In the genomic region with DNA sequence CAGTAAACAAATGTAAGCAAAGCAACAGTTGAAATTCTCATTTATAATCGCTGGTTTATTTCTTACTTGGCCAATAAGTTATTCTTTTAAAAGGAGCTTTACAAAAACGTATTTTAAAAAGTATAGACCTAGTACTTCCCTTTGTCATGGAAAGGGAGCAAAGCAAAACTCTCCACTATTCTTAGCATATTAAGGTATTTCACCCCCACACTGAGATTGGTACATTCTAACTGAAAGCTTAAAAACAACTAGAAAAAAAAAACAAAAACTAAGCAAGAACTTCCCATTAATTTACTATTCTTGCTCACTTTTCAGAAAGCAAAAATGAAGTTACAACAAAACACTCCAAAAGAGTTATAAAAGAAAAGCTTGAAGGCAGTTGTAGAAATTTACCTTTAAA, we compare ENCODE assay signal across 8 cellular contexts. TPM values are rescaled to one million over a fixed set of nuclear protein-coding genes. Genes with fewer than 3 reads are reported as not detected.
A peak's percentile ranks its signal among the peaks of the same experiment; 100 is the strongest.
DNase-seq lines count a peak whose midpoint lies in the region; ATAC-seq and TF ChIP-seq lines count a peak whose summit lies in the region.

No MANE protein-coding gene starts in this region.

- H3K27me3 ChIP-seq in BJ (ENCODE audit: control insufficient read depth, insufficient read depth, low read length) (no peaks in the 10 kb centered on the region), Loucy (ENCODE audit: insufficient read depth, low read length, poor library complexity, severe bottlenecking) (no peaks in the 10 kb centered on the region)

- H3K4me3 Mint-ChIP-seq in dendritic cell treated with granulocyte-macrophage colony-stimulating factor and Interleukin-4, amounts not matched to agents 40 ng/mL and 50 ng/mL, for 4 days, result peak overlapping the region; percentile 89
- peak overlapping the region; percentile 95 for H3K4me3 Mint-ChIP-seq in natural killer cell

- H3K79me2 ChIP-seq in Loucy (ENCODE audit: insufficient read depth, low read length), result peaks cover 67% of the 10 kb centered on the region

- POLR2A ChIA-PET in BJ (lab: Charles Lee), result interaction anchor here (0.6 kb wide), 1 partner anchor 14 kb away, joined by 3 read pairs; no protein-coding TSS in a partner anchor

- no peaks in the 10 kb centered on the region for H3K27me3 Mint-ChIP-seq in dendritic cell treated with granulocyte-macrophage colony-stimulating factor and Interleukin-4, amounts not matched to agents 40 ng/mL and 50 ng/mL, for 4 days
- no peaks in the 10 kb centered on the region for H3K27me3 Mint-ChIP-seq in natural killer cell (ENCODE audit: low read depth in 2 of 2)

- no peaks in the 10 kb centered on the region for H3K9me3 Mint-ChIP-seq in dendritic cell treated with granulocyte-macrophage colony-stimulating factor and Interleukin-4, amounts not matched to agents 40 ng/mL and 50 ng/mL, for 4 days
- no peaks in the 10 kb centered on the region for H3K9me3 Mint-ChIP-seq in natural killer cell

- no peaks in the 10 kb centered on the region for H3F3A ChIP-seq in Loucy (ENCODE audit: low read depth)

- H3K4me1 ChIP-seq in Loucy (ENCODE audit: insufficient read depth, low read length, poor library complexity, severe bottlenecking), result peaks cover 45% of the 10 kb centered on the region

- no peak overlapping the region for H2AFZ ChIP-seq in Loucy (ENCODE audit: low read length)

- TF ChIP-seq CTCF in BJ (IDR thresholded peaks at IDR 0.05; ENCODE audit: insufficient read depth, low read depth, low read length) (no peak), Loucy (conservative IDR thresholded peaks at IDR 0.05; ENCODE audit: low read length) (no peak), natural killer cell (IDR thresholded peaks at IDR 0.05) (no peak)

- DNase-seq in BJ (ENCODE audit: low read depth) (no peak), natural killer cell (no peak), SK-N-DZ (ENCODE audit: low spot score) (no peak), HuH-7.5 (ENCODE audit: low spot score) (no peak), NCI-H526 treated with DMSO at 0.1 percent for 48 hours (lab: John Stamatoyannopoulos, UW) (no peak), NCI-H524 (lab: John Stamatoyannopoulos, UW) (no peak)

- H3K9me3 ChIP-seq in Loucy (ENCODE audit: insufficient read depth, low read depth, low read length), result no peaks in the 10 kb centered on the region

- H3K9me2 ChIP-seq in Loucy (replicated peaks; ENCODE audit: low read depth, low read length), result no peaks in the 10 kb centered on the region

- peaks cover 57% of the 10 kb centered on the region for H3K36me3 Mint-ChIP-seq in dendritic cell treated with granulocyte-macrophage colony-stimulating factor and Interleukin-4, amounts not matched to agents 40 ng/mL and 50 ng/mL, for 4 days (ENCODE audit: low read depth)
- H3K36me3 Mint-ChIP-seq in natural killer cell, result peaks cover 10% of the 10 kb centered on the region

- CTCF ChIA-PET in BJ (lab: Yijun Ruan, JAX), result interaction anchor here (0.6 kb wide), 2 partner anchors 701 to 1081 kb away, joined by 3 read pairs; no protein-coding TSS in a partner anchor

- intact Hi-C loops in dendritic cell treated with granulocyte-macrophage colony-stimulating factor and Interleukin-4, amounts not matched to agents 40 ng/mL and 50 ng/mL, for 4 days (cut with micrococcal nuclease), result loop anchor here (5.0 kb wide), 1 partner anchor 252 kb away; no protein-coding TSS in a partner anchor
- intact Hi-C loops in natural killer cell (cut with micrococcal nuclease), result loop anchor here (5.0 kb wide), 3 partner anchors 583 to 1497 kb away; partner anchors contain the start of genes ABHD10, ATP6V1A, CCDC191 and NAA50

- ATAC-seq in natural killer cell, result no peak

- H3K4me3 ChIP-seq in BJ (ENCODE audit: low read depth, low read length), result peak overlapping the region; percentile 80
- peak overlapping the region; percentile 79 for H3K4me3 ChIP-seq in Loucy (ENCODE audit: low read length, poor library complexity, severe bottlenecking)

- H3K36me3 ChIP-seq in BJ (ENCODE audit: control insufficient read depth, insufficient read depth, low read length) (no peaks in the 10 kb centered on the region), Loucy (ENCODE audit: insufficient read depth, low read length) (peaks cover 6% of the 10 kb centered on the region; the same call in 1 of the 2 replicates)

- peak overlapping the region; percentile 93 for H3K4me2 ChIP-seq in Loucy (ENCODE audit: low read depth, low read length, poor library complexity, severe bottlenecking)

- peaks cover 27% of the 10 kb centered on the region for H3K4me1 Mint-ChIP-seq in dendritic cell treated with granulocyte-macrophage colony-stimulating factor and Interleukin-4, amounts not matched to agents 40 ng/mL and 50 ng/mL, for 4 days (ENCODE audit: low read depth)
- peaks cover 45 to 50% of the 10 kb centered on the region in 2 donors for H3K4me1 Mint-ChIP-seq in natural killer cell

- peak overlapping the region; percentile 96 for H3K27ac Mint-ChIP-seq in dendritic cell treated with granulocyte-macrophage colony-stimulating factor and Interleukin-4, amounts not matched to agents 40 ng/mL and 50 ng/mL, for 4 days
- H3K27ac Mint-ChIP-seq in natural killer cell, result peak overlapping the region; percentile 96 to 97

- peaks cover 39% of the 10 kb centered on the region for H4K20me1 ChIP-seq in Loucy (ENCODE audit: insufficient read depth, low read length, poor library complexity, severe bottlenecking)

- peak overlapping the region; percentile 83 for H3K9ac ChIP-seq in Loucy (ENCODE audit: low read depth, low read length, poor library complexity, severe bottlenecking)

RNA-seq across cellular contexts. Expression of gene ATG3, which starts 1.4 kb away (rescaled TPM):
- polyA plus RNA-seq in BJ (2011; rRNA removed), result 29.6 and 51.4 TPM in 2 replicates
- polyA minus RNA-seq in BJ (2011; rRNA and poly(A)+ RNA removed), result 24.9 and 26.6 TPM in 2 replicates
- 10 to 100 TPM; 49.4 to 53.6 (median 52.0) TPM for total RNA-seq in natural killer cell
- polyA plus RNA-seq in SK-N-DZ (2014; cell fraction: cytosol; rRNA removed), result 30.7 and 31.3 TPM in 2 replicates
- 28.1 and 33.7 TPM in 2 replicates for polyA plus RNA-seq in SK-N-DZ (2014; cell fraction: nucleus; rRNA removed)

RNA-seq across cellular contexts. Expression of gene SLC35A5, which starts 1.5 kb away (rescaled TPM):
- polyA plus RNA-seq in BJ (2011; rRNA removed), result 29.4 and 57.7 TPM in 2 replicates
- polyA minus RNA-seq in BJ (2011; rRNA and poly(A)+ RNA removed), result 16.8 and 24.0 TPM in 2 replicates
- total RNA-seq in natural killer cell, result 10 to 100 TPM; 10.5 to 17.4 (median 11.2) TPM
- polyA plus RNA-seq in SK-N-DZ (2014; cell fraction: cytosol; rRNA removed), result 24.7 and 28.5 TPM in 2 replicates
- polyA plus RNA-seq in SK-N-DZ (2014; cell fraction: nucleus; rRNA removed), result 21.8 and 23.0 TPM in 2 replicates
